Comparison of ENCODE assay signal across 9 cellular contexts in genomic region chr22:41576877-41577276, GRCh38. TPM values are rescaled to one million over a fixed set of nuclear protein-coding genes. Genes with fewer than 3 reads are reported as not detected.
DNase-seq lines count a peak whose midpoint lies in the region; ATAC-seq and TF ChIP-seq lines count a peak whose summit lies in the region.
"Had no signal": no experiment of that assay in that cellular context is flagged by ENCODE, and none has a peak within 500 bp of the region (broad histone marks: within the 10 kb centered on the region; RNA-seq: fewer than 3 reads in every experiment).

No MANE protein-coding gene starts in this region.

- intact Hi-C loops in natural killer cell (cut with micrococcal nuclease) (no loop called here), head of caudate nucleus (cut with DNase I) (no loop called here), gastrocnemius medialis (cut with DNase I; ENCODE audit: low total_unique reads) (no loop called here)
- intact Hi-C loops in activated CD8-positive, alpha-beta T cell treated with anti-CD3 and anti-CD28 coated beads for 36 hours (cut with micrococcal nuclease) = no loop called here

- CTCF ChIA-PET in activated CD8-positive, alpha-beta T cell treated with anti-CD3 and anti-CD28 coated beads for 36 hours (lab: Charles Lee) = interaction anchor here (1.2 to 2.8 kb wide), 5 partner anchors 12 to 33 kb away, joined by 3 to 15 read pairs (median 6); partner anchors contain the start of genes PMM1 and POLR3H

- no peaks in the 10 kb centered on the region for H3K36me3 ChIP-seq in gastrocnemius medialis
- H3K36me3 ChIP-seq in suprapubic skin = peaks cover 54% of the 10 kb centered on the region

- TF ChIP-seq CTCF in natural killer cell (IDR thresholded peaks at IDR 0.05) (no peak), NB4 (IDR thresholded peaks at IDR 0.05; ENCODE audit: low read depth, low read length) (peak; percentile 79), gastrocnemius medialis (IDR thresholded peaks at IDR 0.05 in 4 of 5, conservative IDR thresholded peaks at IDR 0.05 in 1 of 5) (peak in 4 of 5 experiments; percentile 13 to 47 (median 34)), suprapubic skin (IDR thresholded peaks at IDR 0.05) (peak in 1 of 2 donors; percentile 34)
- peak; percentile 61 for TF ChIP-seq CTCF in activated CD8-positive, alpha-beta T cell treated with anti-CD3 and anti-CD28 coated beads for 36 hours (IDR thresholded peaks at IDR 0.05)

- TF ChIP-seq EP300 in suprapubic skin (IDR thresholded peaks at IDR 0.05) = no peak

- 93% methylated on average over 5 of the region's 9 CpGs for WGBS in suprapubic skin

- no peaks in the 10 kb centered on the region for H3K4me1 Mint-ChIP-seq in natural killer cell
- H3K4me1 Mint-ChIP-seq in natural killer cell treated with Interleukin-12 subunit alpha and Interleukin-12 subunit beta and Interleukin-15 and Interleukin-18, amount 100 ng/mL, for 72 hours (ENCODE audit: low read depth in 2 of 2) = no peaks in the 10 kb centered on the region
- no peaks in the 10 kb centered on the region for H3K4me1 Mint-ChIP-seq in activated CD8-positive, alpha-beta T cell treated with anti-CD3 and anti-CD28 coated beads for 36 hours (ENCODE audit: low read depth)

- H3K4me1 ChIP-seq in gastrocnemius medialis (no peaks in the 10 kb centered on the region), suprapubic skin (no peaks in the 10 kb centered on the region)

- in situ Hi-C loops in gastrocnemius medialis (cut with MboI; ENCODE audit: low sequenced_read_pairs in 4 of 4) = no loop called here

- H3K27ac ChIP-seq in gastrocnemius medialis (no peak overlapping the region), suprapubic skin (no peak overlapping the region)

- H3K27me3 ChIP-seq in gastrocnemius medialis = no peaks in the 10 kb centered on the region
- H3K27me3 ChIP-seq in suprapubic skin = no peaks in the 10 kb centered on the region

- H3K27me3 Mint-ChIP-seq in natural killer cell (ENCODE audit: low read depth in 2 of 2) = no peaks in the 10 kb centered on the region
- no peaks in the 10 kb centered on the region for H3K27me3 Mint-ChIP-seq in natural killer cell treated with Interleukin-12 subunit alpha and Interleukin-12 subunit beta and Interleukin-15 and Interleukin-18, amount 100 ng/mL, for 72 hours
- H3K27me3 Mint-ChIP-seq in activated CD8-positive, alpha-beta T cell treated with anti-CD3 and anti-CD28 coated beads for 36 hours = no peaks in the 10 kb centered on the region
- H3K27me3 Mint-ChIP-seq: dendritic cell treated with granulocyte-macrophage colony-stimulating factor and Interleukin-4, amounts not matched to agents 40 ng/mL and 50 ng/mL, for 4 days had no signal

- H3K4me3 Mint-ChIP-seq in natural killer cell = no peak overlapping the region
- H3K4me3 Mint-ChIP-seq in natural killer cell treated with Interleukin-12 subunit alpha and Interleukin-12 subunit beta and Interleukin-15 and Interleukin-18, amount 100 ng/mL, for 72 hours = no peak overlapping the region
- no peak overlapping the region for H3K4me3 Mint-ChIP-seq in activated CD8-positive, alpha-beta T cell treated with anti-CD3 and anti-CD28 coated beads for 36 hours
- H3K4me3 Mint-ChIP-seq: dendritic cell treated with granulocyte-macrophage colony-stimulating factor and Interleukin-4, amounts not matched to agents 40 ng/mL and 50 ng/mL, for 4 days had no signal

- no peak for DNase-seq in natural killer cell
- DNase-seq in natural killer cell treated with Interleukin-12 subunit alpha and Interleukin-12 subunit beta and Interleukin-15 and Interleukin-18, amount 100 ng/mL, for 72 hours (ENCODE audit: low spot score) = no peak
- peak; percentile 68 for DNase-seq in NB4 (ENCODE audit: low read depth)
- DNase-seq in activated CD8-positive, alpha-beta T cell treated with anti-CD3 and anti-CD28 coated beads for 36 hours = peak; percentile 64
- DNase-seq in head of caudate nucleus = peak in 27 of 42 donors; percentile 27 to 72 (median 49)
- DNase-seq in gastrocnemius medialis = peak in 1 of 2 donors; percentile 25
- no peak for DNase-seq in suprapubic skin (ENCODE audit: low spot score in 2 of 2)

- H3K9me3 ChIP-seq in gastrocnemius medialis (no peaks in the 10 kb centered on the region), suprapubic skin (no peaks in the 10 kb centered on the region)

- H3K4me3 ChIP-seq in NB4 (ENCODE audit: low read depth, low read length) = no peak overlapping the region
- no peak overlapping the region for H3K4me3 ChIP-seq in gastrocnemius medialis
- no peak overlapping the region for H3K4me3 ChIP-seq in suprapubic skin

- ATAC-seq in natural killer cell = peak in 2 of 3 donors; percentile 60 to 69
- ATAC-seq in natural killer cell treated with Interleukin-12 subunit alpha and Interleukin-12 subunit beta and Interleukin-15 and Interleukin-18, amount 100 ng/mL, for 72 hours = no peak
- peak; percentile 75 for ATAC-seq in activated CD8-positive, alpha-beta T cell treated with anti-CD3 and anti-CD28 coated beads for 36 hours
- no peak for ATAC-seq in gastrocnemius medialis
- ATAC-seq in GM18520 (IDR thresholded peaks at IDR 0.05; ENCODE audit: unreplicated experiment) = no peak

- H3K9me3 Mint-ChIP-seq in natural killer cell = no peaks in the 10 kb centered on the region
- no peaks in the 10 kb centered on the region for H3K9me3 Mint-ChIP-seq in natural killer cell treated with Interleukin-12 subunit alpha and Interleukin-12 subunit beta and Interleukin-15 and Interleukin-18, amount 100 ng/mL, for 72 hours
- H3K9me3 Mint-ChIP-seq in activated CD8-positive, alpha-beta T cell treated with anti-CD3 and anti-CD28 coated beads for 36 hours = no peaks in the 10 kb centered on the region
- H3K9me3 Mint-ChIP-seq: dendritic cell treated with granulocyte-macrophage colony-stimulating factor and Interleukin-4, amounts not matched to agents 40 ng/mL and 50 ng/mL, for 4 days had no signal

- H3K36me3 Mint-ChIP-seq in natural killer cell = no peaks in the 10 kb centered on the region
- H3K36me3 Mint-ChIP-seq in natural killer cell treated with Interleukin-12 subunit alpha and Interleukin-12 subunit beta and Interleukin-15 and Interleukin-18, amount 100 ng/mL, for 72 hours = no peaks in the 10 kb centered on the region
- H3K36me3 Mint-ChIP-seq in activated CD8-positive, alpha-beta T cell treated with anti-CD3 and anti-CD28 coated beads for 36 hours (ENCODE audit: low read depth) = peaks cover 6% of the 10 kb centered on the region

- TF ChIP-seq POLR2A in NB4 (IDR thresholded peaks at IDR 0.05; ENCODE audit: extremely low read depth, insufficient read length) = no peak
- TF ChIP-seq POLR2A in gastrocnemius medialis (IDR thresholded peaks at IDR 0.05) = no peak
- TF ChIP-seq POLR2A in suprapubic skin (IDR thresholded peaks at IDR 0.05) = no peak

- POLR2A ChIA-PET in activated CD8-positive, alpha-beta T cell treated with anti-CD3 and anti-CD28 coated beads for 36 hours (lab: Charles Lee) = interaction anchor here (0.7 to 1.4 kb wide), 4 partner anchors 9 to 104 kb away, joined by 3 to 4 read pairs (median 3); no protein-coding TSS in a partner anchor

- no peak overlapping the region for H3K27ac Mint-ChIP-seq in natural killer cell
- H3K27ac Mint-ChIP-seq in natural killer cell treated with Interleukin-12 subunit alpha and Interleukin-12 subunit beta and Interleukin-15 and Interleukin-18, amount 100 ng/mL, for 72 hours = no peak overlapping the region
- H3K27ac Mint-ChIP-seq in activated CD8-positive, alpha-beta T cell treated with anti-CD3 and anti-CD28 coated beads for 36 hours = no peak overlapping the region
- H3K27ac Mint-ChIP-seq: dendritic cell treated with granulocyte-macrophage colony-stimulating factor and Interleukin-4, amounts not matched to agents 40 ng/mL and 50 ng/mL, for 4 days had no signal

RNA-seq across cellular contexts. Expression of gene PMM1, which starts 12.8 kb away (rescaled TPM):
- 10 to 100 TPM; 13.1 to 20.4 (median 16.4) TPM for total RNA-seq in natural killer cell
- 10 to 100 TPM; 33.3 to 50.3 TPM for total RNA-seq in natural killer cell treated with Interleukin-12 subunit alpha and Interleukin-12 subunit beta and Interleukin-15 and Interleukin-18, amount 100 ng/mL, for 72 hours
- 10 to 100 TPM; 29.8 to 29.9 TPM for total RNA-seq in activated CD8-positive, alpha-beta T cell treated with anti-CD3 and anti-CD28 coated beads for 36 hours
- 10 to 100 TPM; 11.6 to 23.3 (median 16.5) TPM for total RNA-seq in gastrocnemius medialis
- total RNA-seq in suprapubic skin = 10 to 100 TPM; 35.7 to 48.5 (median 40.8) TPM

RNA-seq across cellular contexts. Expression of gene CSDC2, which starts 16.1 kb away (rescaled TPM):
- total RNA-seq in natural killer cell (not detected), gastrocnemius medialis (1 to 10 TPM in 1 of 4 donors, under 1 TPM in 3; 0.41 to 3.9 (median 0.89) TPM), suprapubic skin (1 to 10 TPM in 2 of 4 donors, under 1 TPM in 2; 0.40 to 2.6 (median 0.82) TPM)
- not detected for total RNA-seq in natural killer cell treated with Interleukin-12 subunit alpha and Interleukin-12 subunit beta and Interleukin-15 and Interleukin-18, amount 100 ng/mL, for 72 hours
- total RNA-seq in activated CD8-positive, alpha-beta T cell treated with anti-CD3 and anti-CD28 coated beads for 36 hours = not detected

RNA-seq across cellular contexts. Expression of gene POLR3H, which starts 32.6 kb away (rescaled TPM):
- total RNA-seq in natural killer cell (10 to 100 TPM; 13.1 to 18.8 (median 16.2) TPM), gastrocnemius medialis (10 to 100 TPM in 1 of 4 donors, 1 to 10 TPM in 3; 5.7 to 11.0 (median 6.9) TPM), suprapubic skin (10 to 100 TPM; 18.5 to 32.7 (median 23.5) TPM)
- 10 to 100 TPM; 42.5 to 84.0 TPM for total RNA-seq in natural killer cell treated with Interleukin-12 subunit alpha and Interleukin-12 subunit beta and Interleukin-15 and Interleukin-18, amount 100 ng/mL, for 72 hours
- 10 to 100 TPM; 26.8 to 29.0 TPM for total RNA-seq in activated CD8-positive, alpha-beta T cell treated with anti-CD3 and anti-CD28 coated beads for 36 hours

RNA-seq across cellular contexts. Expression of gene DESI1, which starts 44.0 kb away (rescaled TPM):
- 10 to 100 TPM; 15.0 to 22.2 (median 20.6) TPM for total RNA-seq in natural killer cell
- total RNA-seq in natural killer cell treated with Interleukin-12 subunit alpha and Interleukin-12 subunit beta and Interleukin-15 and Interleukin-18, amount 100 ng/mL, for 72 hours = 100 to 1,000 TPM in 1 of 2 donors, 10 to 100 TPM in 1; 54.2 to 120 TPM
- 10 to 100 TPM; 48.0 to 55.1 TPM for total RNA-seq in activated CD8-positive, alpha-beta T cell treated with anti-CD3 and anti-CD28 coated beads for 36 hours
- 10 to 100 TPM; 11.0 to 23.7 (median 20.5) TPM for total RNA-seq in gastrocnemius medialis
- 10 to 100 TPM; 25.6 to 32.9 (median 27.9) TPM for total RNA-seq in suprapubic skin

RNA-seq across cellular contexts. Expression of gene XRCC6, which starts 44.2 kb away (rescaled TPM):
- total RNA-seq in natural killer cell (100 to 1,000 TPM; 134 to 142 (median 140) TPM), gastrocnemius medialis (100 to 1,000 TPM; 220 to 285 (median 278) TPM), suprapubic skin (100 to 1,000 TPM; 131 to 194 (median 182) TPM)
- total RNA-seq in natural killer cell treated with Interleukin-12 subunit alpha and Interleukin-12 subunit beta and Interleukin-15 and Interleukin-18, amount 100 ng/mL, for 72 hours = 100 to 1,000 TPM; 276 to 305 TPM
- total RNA-seq in activated CD8-positive, alpha-beta T cell treated with anti-CD3 and anti-CD28 coated beads for 36 hours = 100 to 1,000 TPM; 424 to 425 TPM

Comparison
In these comparisons a context has a peak if more than half of its experiments do, and no peak if none do; other contexts are left out.
1. ATAC-seq: peak in natural killer cell (2 of 3) and activated CD8-positive, alpha-beta T cell treated with anti-CD3 and anti-CD28 coated beads for 36 hours (single experiment); none in natural killer cell treated with Interleukin-12 subunit alpha and Interleukin-12 subunit beta and Interleukin-15 and Interleukin-18, amount 100 ng/mL, for 72 hours (0 of 2), gastrocnemius medialis (0 of 2) and GM18520 (single experiment).
2. DNase-seq: peak in NB4 (single experiment), activated CD8-positive, alpha-beta T cell treated with anti-CD3 and anti-CD28 coated beads for 36 hours (single experiment) and head of caudate nucleus (27 of 42); none in natural killer cell (single experiment), natural killer cell treated with Interleukin-12 subunit alpha and Interleukin-12 subunit beta and Interleukin-15 and Interleukin-18, amount 100 ng/mL, for 72 hours (single experiment) and suprapubic skin (0 of 2).